In genomic region chr10:71969929-71970328, GRCh38 we compare ENCODE assay signal across 2 cellular contexts.
TF ChIP-seq lines count a peak whose summit lies in the region.

No MANE protein-coding gene starts in this region.

TF ChIP-seq in A549, 52 proteins besides CTCF, POLR2A, EP300 and RAD21:
- TF ChIP-seq REST (IDR thresholded peaks at IDR 0.05) (no peak), HDAC2 (IDR thresholded peaks at IDR 0.05) (no peak), HEYL (CRISPR knock-in tag; IDR thresholded peaks at IDR 0.05) (no peak), E2F6 (IDR thresholded peaks at IDR 0.05; ENCODE audit: borderline replicate concordance, low read depth) (no peak), MAZ (IDR thresholded peaks at IDR 0.05; ENCODE audit: borderline replicate concordance, low read depth, low read length) (no peak), HES2 (IDR thresholded peaks at IDR 0.05) (no peak), MAX (IDR thresholded peaks at IDR 0.05) (no peak), MAFK (IDR thresholded peaks at IDR 0.05; ENCODE audit: partially characterized antibody) (no peak), KDM5A (IDR thresholded peaks at IDR 0.05) (no peak), FOSB (CRISPR knock-in tag; IDR thresholded peaks at IDR 0.05) (no peak), GATA3 (IDR thresholded peaks at IDR 0.05; ENCODE audit: borderline replicate concordance) (no peak), HOXB13 (CRISPR knock-in tag; IDR thresholded peaks at IDR 0.05; ENCODE audit: low read depth) (no peak), ATOH8 (CRISPR knock-in tag; IDR thresholded peaks at IDR 0.05; ENCODE audit: low read depth) (no peak), SREBF2 (IDR thresholded peaks at IDR 0.05) (no peak), TFCP2L1 (CRISPR knock-in tag; IDR thresholded peaks at IDR 0.05) (no peak), ZNF302 (CRISPR knock-in tag; IDR thresholded peaks at IDR 0.05) (no peak), CHD2 (IDR thresholded peaks at IDR 0.05; ENCODE audit: low read length, partially characterized antibody) (no peak)
- TF ChIP-seq, protein P1, sequence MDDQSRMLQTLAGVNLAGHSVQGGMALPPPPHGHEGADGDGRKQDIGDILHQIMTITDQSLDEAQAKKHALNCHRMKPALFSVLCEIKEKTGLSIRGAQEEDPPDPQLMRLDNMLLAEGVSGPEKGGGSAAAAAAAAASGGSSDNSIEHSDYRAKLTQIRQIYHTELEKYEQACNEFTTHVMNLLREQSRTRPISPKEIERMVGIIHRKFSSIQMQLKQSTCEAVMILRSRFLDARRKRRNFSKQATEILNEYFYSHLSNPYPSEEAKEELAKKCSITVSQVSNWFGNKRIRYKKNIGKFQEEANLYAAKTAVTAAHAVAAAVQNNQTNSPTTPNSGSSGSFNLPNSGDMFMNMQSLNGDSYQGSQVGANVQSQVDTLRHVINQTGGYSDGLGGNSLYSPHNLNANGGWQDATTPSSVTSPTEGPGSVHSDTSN (IDR thresholded peaks at IDR 0.05): no peak

TF ChIP-seq in K562, 482 proteins besides CTCF, POLR2A, EP300 and RAD21:
- TF ChIP-seq DPF2 (IDR thresholded peaks at IDR 0.05): no peak
- TF ChIP-seq, protein P2, sequence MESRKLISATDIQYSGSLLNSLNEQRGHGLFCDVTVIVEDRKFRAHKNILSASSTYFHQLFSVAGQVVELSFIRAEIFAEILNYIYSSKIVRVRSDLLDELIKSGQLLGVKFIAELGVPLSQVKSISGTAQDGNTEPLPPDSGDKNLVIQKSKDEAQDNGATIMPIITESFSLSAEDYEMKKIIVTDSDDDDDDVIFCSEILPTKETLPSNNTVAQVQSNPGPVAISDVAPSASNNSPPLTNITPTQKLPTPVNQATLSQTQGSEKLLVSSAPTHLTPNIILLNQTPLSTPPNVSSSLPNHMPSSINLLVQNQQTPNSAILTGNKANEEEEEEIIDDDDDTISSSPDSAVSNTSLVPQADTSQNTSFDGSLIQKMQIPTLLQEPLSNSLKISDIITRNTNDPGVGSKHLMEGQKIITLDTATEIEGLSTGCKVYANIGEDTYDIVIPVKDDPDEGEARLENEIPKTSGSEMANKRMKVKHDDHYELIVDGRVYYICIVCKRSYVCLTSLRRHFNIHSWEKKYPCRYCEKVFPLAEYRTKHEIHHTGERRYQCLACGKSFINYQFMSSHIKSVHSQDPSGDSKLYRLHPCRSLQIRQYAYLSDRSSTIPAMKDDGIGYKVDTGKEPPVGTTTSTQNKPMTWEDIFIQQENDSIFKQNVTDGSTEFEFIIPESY (CRISPR knock-in tag; IDR thresholded peaks at IDR 0.05): 0 out of 2 replicates have a peak, but pooled peaks have one; percentile 27
- no peak for TF ChIP-seq ZFP36 (IDR thresholded peaks at IDR 0.05; ENCODE audit: low read depth, low read length, partially characterized antibody)
- TF ChIP-seq, protein P3, sequence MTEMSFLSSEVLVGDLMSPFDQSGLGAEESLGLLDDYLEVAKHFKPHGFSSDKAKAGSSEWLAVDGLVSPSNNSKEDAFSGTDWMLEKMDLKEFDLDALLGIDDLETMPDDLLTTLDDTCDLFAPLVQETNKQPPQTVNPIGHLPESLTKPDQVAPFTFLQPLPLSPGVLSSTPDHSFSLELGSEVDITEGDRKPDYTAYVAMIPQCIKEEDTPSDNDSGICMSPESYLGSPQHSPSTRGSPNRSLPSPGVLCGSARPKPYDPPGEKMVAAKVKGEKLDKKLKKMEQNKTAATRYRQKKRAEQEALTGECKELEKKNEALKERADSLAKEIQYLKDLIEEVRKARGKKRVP (CRISPR knock-in tag; IDR thresholded peaks at IDR 0.05): no peak
